ENCODE assay signal across 19 cellular contexts in the genomic region with DNA sequence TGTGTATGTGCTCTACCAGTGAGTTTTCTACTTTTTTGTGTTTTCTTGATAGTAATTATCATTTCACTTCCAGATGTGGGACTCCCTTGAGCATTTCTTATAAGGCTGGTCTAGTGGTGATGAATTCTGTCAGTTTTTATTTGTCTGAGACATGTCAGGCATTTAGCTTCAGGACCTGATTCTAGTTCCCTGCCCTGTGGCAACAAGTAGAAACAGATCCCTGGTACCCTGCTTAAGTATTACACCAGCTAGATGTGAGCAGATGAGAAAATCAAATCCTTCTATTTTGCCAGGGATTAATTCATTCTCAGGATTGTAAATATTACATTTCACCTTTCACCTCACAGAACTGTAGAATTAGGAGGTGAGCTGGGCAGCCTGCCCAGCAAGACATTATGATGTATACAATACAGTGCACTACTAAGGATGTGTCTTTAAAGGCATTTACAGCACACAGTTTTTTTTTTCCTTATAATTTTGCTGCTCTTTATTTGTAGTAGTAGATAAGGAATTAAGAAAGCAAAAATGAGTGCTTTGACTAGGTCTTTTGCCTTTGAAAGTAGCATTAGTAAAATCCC. TPM values are rescaled to one million over a fixed set of nuclear protein-coding genes. Genes with fewer than 3 reads are reported as not detected.
DNase-seq lines count a peak whose midpoint lies in the region; ATAC-seq and TF ChIP-seq lines count a peak whose summit lies in the region.
"Had no signal": no experiment of that assay in that cellular context is flagged by ENCODE, and none has a peak within 500 bp of the region (broad histone marks: within the 10 kb centered on the region; RNA-seq: fewer than 3 reads in every experiment).

No MANE protein-coding gene starts in this region.

- no peaks in the 10 kb centered on the region for H3K36me3 ChIP-seq in HCT116 (ENCODE audit: control insufficient read depth in 1 of 2, insufficient read depth in 2 of 2, low read length in 2 of 2)
- H3K36me3 ChIP-seq: left ventricle myocardium inferior, pancreas, upper lobe of left lung had no signal

- no peak overlapping the region for H3K9ac ChIP-seq in HCT116 (ENCODE audit: low read length)

- H3K9me3 ChIP-seq in HCT116 (ENCODE audit: control insufficient read depth in 1 of 2, insufficient read depth in 1 of 2, low read depth in 1 of 2, low read length in 2 of 2) = no peaks in the 10 kb centered on the region
- H3K9me3 ChIP-seq: left ventricle myocardium inferior, pancreas, Peyer's patch, upper lobe of left lung had no signal

- peak overlapping the region; percentile 71 for H3K4me3 Mint-ChIP-seq in T-helper 2 cell treated with Interferon-gamma antibody and Interleukin-4, amounts not matched to agents 5 μg/mL and 100 μg/mL, for 36 hours
- H3K4me3 Mint-ChIP-seq in activated CD8-positive, alpha-beta T cell treated with anti-CD3 and anti-CD28 coated beads, Interleukin-2, amount 10 ng/mL, durations not matched to agents 7 days and 5 days = peak overlapping the region; percentile 44
- H3K4me3 Mint-ChIP-seq in immature natural killer cell = peak overlapping the region in 2 of 5 donors; percentile 25 to 71
- H3K4me3 Mint-ChIP-seq: H9; stimulated activated memory B cell treated with anti-CD40 and anti-IgM and Interleukin-4, amounts not matched to agents 10 μg/mL and 1 μg/mL and 100 μg/mL, for 72 hours had no signal

- BruUV-seq in HCT116 (replicated peaks; lab: Mats Ljungman, UMichigan) = TSS peak; percentile 39

- POLR2A ChIA-PET in HCT116 (lab: Charles Lee) = no interaction called here
- POLR2A ChIA-PET in activated CD8-positive, alpha-beta T cell treated with anti-CD3 and anti-CD28 coated beads, Interleukin-2, amount 10 ng/mL, durations not matched to agents 7 days and 5 days (lab: Charles Lee) = interaction anchor here (2.9 kb wide), 1 partner anchor 50 kb away, joined by 10 read pairs; a partner anchor contains a TSS

- peaks cover 49% of the 10 kb centered on the region for H3K4me1 Mint-ChIP-seq in T-helper 2 cell treated with Interferon-gamma antibody and Interleukin-4, amounts not matched to agents 5 μg/mL and 100 μg/mL, for 36 hours (ENCODE audit: low read depth)
- peaks cover 33% of the 10 kb centered on the region for H3K4me1 Mint-ChIP-seq in activated CD8-positive, alpha-beta T cell treated with anti-CD3 and anti-CD28 coated beads, Interleukin-2, amount 10 ng/mL, durations not matched to agents 7 days and 5 days (ENCODE audit: low read depth)
- H3K4me1 Mint-ChIP-seq in immature natural killer cell = peaks cover 8 to 26% of the 10 kb centered on the region in 2 donors
- H3K4me1 Mint-ChIP-seq: H9; stimulated activated memory B cell treated with anti-CD40 and anti-IgM and Interleukin-4, amounts not matched to agents 10 μg/mL and 1 μg/mL and 100 μg/mL, for 72 hours had no signal

- TF ChIP-seq POLR2A in HCT116 (IDR thresholded peaks at IDR 0.05; ENCODE audit: borderline replicate concordance, extremely low read depth, insufficient read depth, insufficient read length) = no peak

- H3K4me2 ChIP-seq in HCT116 (ENCODE audit: low read length) = no peak overlapping the region

- no peak for TF ChIP-seq RAD21 in HCT116 (IDR thresholded peaks at IDR 0.05; ENCODE audit: low read depth)

- H3K27ac ChIP-seq in HCT116 (ENCODE audit: low read depth, low read length) = no peak overlapping the region
- H3K27ac ChIP-seq: left ventricle myocardium inferior, pancreas, upper lobe of left lung had no signal

- ATAC-seq in HCT116 = no peak
- ATAC-seq in activated CD8-positive, alpha-beta T cell treated with anti-CD3 and anti-CD28 coated beads, Interleukin-2, amount 10 ng/mL, durations not matched to agents 7 days and 5 days = no peak
- no peak for ATAC-seq in GM18868 (IDR thresholded peaks at IDR 0.05; ENCODE audit: unreplicated experiment)
- ATAC-seq: stimulated activated memory B cell treated with anti-CD40 and anti-IgM and Interleukin-4, amounts not matched to agents 10 μg/mL and 1 μg/mL and 100 μg/mL, for 72 hours had no signal

- H2AFZ ChIP-seq in HCT116 (ENCODE audit: low read depth, low read length, poor library complexity, severe bottlenecking) = no peak overlapping the region

- H3K79me2 ChIP-seq in HCT116 (ENCODE audit: insufficient read depth, low read length) = no peaks in the 10 kb centered on the region

- no peaks in the 10 kb centered on the region for H3K4me1 ChIP-seq in HCT116 (ENCODE audit: control insufficient read depth in 1 of 2, insufficient read depth in 2 of 2, low read length in 2 of 2)
- H3K4me1 ChIP-seq: left ventricle myocardium inferior, Peyer's patch, upper lobe of left lung had no signal

- H3K4me3 ChIP-seq in HCT116 (replicated peaks in 1 of 2; ENCODE audit: low read depth in 1 of 2, low read length in 2 of 2) = no peak overlapping the region
- H3K4me3 ChIP-seq: left ventricle myocardium inferior, pancreas, Peyer's patch, skin epidermis, upper lobe of left lung had no signal

- peaks cover 49% of the 10 kb centered on the region for H3K36me3 Mint-ChIP-seq in T-helper 2 cell treated with Interferon-gamma antibody and Interleukin-4, amounts not matched to agents 5 μg/mL and 100 μg/mL, for 36 hours (ENCODE audit: low read depth)
- H3K36me3 Mint-ChIP-seq in activated CD8-positive, alpha-beta T cell treated with anti-CD3 and anti-CD28 coated beads, Interleukin-2, amount 10 ng/mL, durations not matched to agents 7 days and 5 days (ENCODE audit: low read depth) = peaks cover 37% of the 10 kb centered on the region
- peaks cover 0 to 9% (median 4%) of the 10 kb centered on the region in 3 donors for H3K36me3 Mint-ChIP-seq in immature natural killer cell

- CTCF ChIA-PET in HCT116 (lab: Charles Lee) = no interaction called here
- CTCF ChIA-PET in activated CD8-positive, alpha-beta T cell treated with anti-CD3 and anti-CD28 coated beads, Interleukin-2, amount 10 ng/mL, durations not matched to agents 7 days and 5 days (lab: Charles Lee) = interaction anchor here (1.0 kb wide), 2 partner anchors 34 to 119 kb away, joined by 3 read pairs; no protein-coding TSS in a partner anchor

- peak overlapping the region; percentile 85 for H3K27ac Mint-ChIP-seq in T-helper 2 cell treated with Interferon-gamma antibody and Interleukin-4, amounts not matched to agents 5 μg/mL and 100 μg/mL, for 36 hours
- peak overlapping the region; percentile 76 for H3K27ac Mint-ChIP-seq in activated CD8-positive, alpha-beta T cell treated with anti-CD3 and anti-CD28 coated beads, Interleukin-2, amount 10 ng/mL, durations not matched to agents 7 days and 5 days
- peak overlapping the region in 4 of 6 donors; percentile 16 to 87 (median 62) for H3K27ac Mint-ChIP-seq in immature natural killer cell
- H3K27ac Mint-ChIP-seq: stimulated activated memory B cell treated with anti-CD40 and anti-IgM and Interleukin-4, amounts not matched to agents 10 μg/mL and 1 μg/mL and 100 μg/mL, for 72 hours had no signal

- RAD21 ChIA-PET in HCT116 (lab: Charles Lee; ENCODE audit: low non-redundant PET in 1 of 2, low total read pairs in 2 of 2, uncharacterized antibody in 2 of 2, unreplicated experiment in 2 of 2) = no interaction called here

- no peaks in the 10 kb centered on the region for H3K27me3 Mint-ChIP-seq in T-helper 2 cell treated with Interferon-gamma antibody and Interleukin-4, amounts not matched to agents 5 μg/mL and 100 μg/mL, for 36 hours (ENCODE audit: low read depth)
- H3K27me3 Mint-ChIP-seq in activated CD8-positive, alpha-beta T cell treated with anti-CD3 and anti-CD28 coated beads, Interleukin-2, amount 10 ng/mL, durations not matched to agents 7 days and 5 days (ENCODE audit: low read depth) = no peaks in the 10 kb centered on the region
- peaks cover 0 to 2% (median 2%) of the 10 kb centered on the region in 3 donors for H3K27me3 Mint-ChIP-seq in immature natural killer cell (ENCODE audit: low read depth in 3 of 3)
- H3K27me3 Mint-ChIP-seq: stimulated activated memory B cell treated with anti-CD40 and anti-IgM and Interleukin-4, amounts not matched to agents 10 μg/mL and 1 μg/mL and 100 μg/mL, for 72 hours had no signal

- no peaks in the 10 kb centered on the region for H3K9me3 Mint-ChIP-seq in T-helper 2 cell treated with Interferon-gamma antibody and Interleukin-4, amounts not matched to agents 5 μg/mL and 100 μg/mL, for 36 hours
- no peaks in the 10 kb centered on the region for H3K9me3 Mint-ChIP-seq in activated CD8-positive, alpha-beta T cell treated with anti-CD3 and anti-CD28 coated beads, Interleukin-2, amount 10 ng/mL, durations not matched to agents 7 days and 5 days (ENCODE audit: insufficient read depth)
- no peaks in the 10 kb centered on the region for H3K9me3 Mint-ChIP-seq in immature natural killer cell
- H3K9me3 Mint-ChIP-seq: H9 had no signal

- intact Hi-C loops in HCT116 (cut with micrococcal nuclease) = no loop called here

- no peak for TF ChIP-seq CTCF in HCT116 (IDR thresholded peaks at IDR 0.05 in 2 of 3, conservative IDR thresholded peaks at IDR 0.05 in 1 of 3; ENCODE audit: borderline replicate concordance in 1 of 3, insufficient read depth in 1 of 3, low read depth in 2 of 3, low read length in 2 of 3)

- no peak for DNase-seq in T-helper 2 cell treated with Interferon-gamma antibody and Interleukin-4, amounts not matched to agents 5 μg/mL and 100 μg/mL, for 36 hours (ENCODE audit: low spot score)
- DNase-seq in T-helper 2 cell (no peak), HCT116 (ENCODE audit: low read depth, low spot score) (no peak), immature natural killer cell (no peak), KG1 (lab: John Stamatoyannopoulos, UW) (no peak), globus pallidus (ENCODE audit: low spot score) (no peak)
- no peak for DNase-seq in activated CD8-positive, alpha-beta T cell treated with anti-CD3 and anti-CD28 coated beads, Interleukin-2, amount 10 ng/mL, durations not matched to agents 7 days and 5 days
- DNase-seq: effector CD4-positive, alpha-beta T cell; H9; left ventricle myocardium inferior; MV-4-11; NCI-H2081 treated with DMSO at 0.1 percent for 48 hours; NCI-H526 treated with DMSO at 0.1 percent for 48 hours; pancreas; Peyer's patch; upper lobe of left lung had no signal

- no peaks in the 10 kb centered on the region for H3K9me2 ChIP-seq in HCT116 (ENCODE audit: insufficient read depth)

- H3K27me3 ChIP-seq in HCT116 (ENCODE audit: insufficient read depth, low read length) = no peaks in the 10 kb centered on the region
- H3K27me3 ChIP-seq: pancreas, Peyer's patch, upper lobe of left lung had no signal

- H4K20me1 ChIP-seq in HCT116 (ENCODE audit: insufficient read depth) = no peaks in the 10 kb centered on the region

RNA-seq across cellular contexts. Expression of a gene that starts 35.1 kb away (rescaled TPM):
- total RNA-seq in HCT116 (2021; ENCODE audit: unreplicated experiment) = 10.2 TPM
- 8.6 and 9.8 TPM in 2 replicates for polyA plus RNA-seq in HCT116 (2012)
- total RNA-seq in activated CD8-positive, alpha-beta T cell treated with anti-CD3 and anti-CD28 coated beads, Interleukin-2, amount 10 ng/mL, durations not matched to agents 7 days and 5 days = 10 to 100 TPM; 27.6 TPM
- 10 to 100 TPM in 2 of 3 donors, 1 to 10 TPM in 1; 7.0 to 14.9 (median 14.8) TPM for polyA plus RNA-seq in immature natural killer cell

RNA-seq across cellular contexts. Expression of a gene that starts 50.2 kb away (rescaled TPM):
- total RNA-seq in HCT116 (2021; ENCODE audit: unreplicated experiment) = 215 TPM
- polyA plus RNA-seq in HCT116 (2012) = 176 and 196 TPM in 2 replicates
- 100 to 1,000 TPM; 348 to 356 TPM for total RNA-seq in activated CD8-positive, alpha-beta T cell treated with anti-CD3 and anti-CD28 coated beads, Interleukin-2, amount 10 ng/mL, durations not matched to agents 7 days and 5 days
- 100 to 1,000 TPM; 171 to 209 (median 203) TPM for polyA plus RNA-seq in immature natural killer cell
